ENCODE assay signal across 1 cellular context in genomic region chr7:107951896-107952295, GRCh38.
TF ChIP-seq lines count a peak whose summit lies in the region.

No MANE protein-coding gene starts in this region.

TF ChIP-seq in K562, 482 proteins besides CTCF, POLR2A, EP300 and RAD21 (continued from another document):
- TF ChIP-seq RNF219 (CRISPR knock-in tag; IDR thresholded peaks at IDR 0.05), result no peak
